Comparison of ENCODE assay signal across 10 cellular contexts in the genomic region with DNA sequence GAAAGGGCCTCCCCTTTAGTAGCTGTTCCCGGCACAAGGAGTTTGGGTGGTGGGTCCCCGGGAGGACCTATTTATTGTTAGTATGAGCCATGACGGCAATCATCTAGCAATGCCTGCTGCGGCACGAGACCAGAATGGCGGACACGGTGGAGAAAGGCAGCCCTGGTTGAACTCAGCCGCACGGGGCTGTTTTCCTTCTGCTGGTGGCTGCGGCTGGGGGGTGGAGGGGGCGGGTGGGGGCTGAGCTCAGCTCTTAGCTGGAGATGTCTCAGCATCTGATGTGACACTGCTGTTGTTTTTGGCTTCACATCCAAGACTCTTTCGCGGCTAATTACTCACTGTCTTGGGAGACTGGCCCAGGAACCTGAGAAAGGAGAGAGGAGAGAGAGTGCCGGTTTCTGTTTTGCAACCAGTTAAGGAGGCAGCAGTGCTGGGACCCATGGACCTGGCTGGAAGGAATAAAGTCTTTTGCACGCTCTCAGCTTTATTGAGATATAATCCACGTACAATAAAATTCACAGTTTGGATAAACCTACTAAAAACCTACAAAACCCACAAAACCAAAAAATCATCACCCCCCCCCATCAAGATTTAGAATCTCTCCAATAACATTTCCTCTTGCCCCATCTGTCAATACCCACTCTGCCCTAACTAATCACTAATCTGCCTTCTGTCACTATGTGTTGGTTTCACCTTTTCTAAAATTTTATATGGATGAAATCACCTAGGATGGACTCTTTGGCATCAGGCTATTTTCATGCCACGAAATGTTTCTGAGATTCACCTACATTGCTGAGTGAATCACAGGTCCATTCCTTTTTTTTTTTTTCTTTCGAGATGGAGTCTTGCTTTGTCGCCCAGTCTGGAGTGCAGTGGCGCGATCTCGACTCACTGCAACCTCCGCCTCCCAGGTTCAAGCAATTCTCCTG.
A peak's percentile ranks its signal among the peaks of the same experiment; 100 is the strongest.
DNase-seq lines count a peak whose midpoint lies in the region; ATAC-seq and TF ChIP-seq lines count a peak whose summit lies in the region.
"Had no signal": no experiment of that assay in that cellular context is flagged by ENCODE, and none has a peak within 500 bp of the region (broad histone marks: within the 10 kb centered on the region; RNA-seq: fewer than 3 reads in every experiment).

No MANE protein-coding gene starts in this region.

- peaks cover 0 to 12% (median 6%) of the 10 kb centered on the region in 4 donors for H3K4me1 ChIP-seq in tibial artery

- TF ChIP-seq CTCF in MCF 10A (IDR thresholded peaks at IDR 0.05; ENCODE audit: unreplicated experiment) (no peak), tibial artery (IDR thresholded peaks at IDR 0.05) (no peak), natural killer cell (IDR thresholded peaks at IDR 0.05) (no peak)

- H3K9me3 Mint-ChIP-seq in MCF 10A (ENCODE audit: unreplicated experiment) (no peaks in the 10 kb centered on the region), natural killer cell (no peaks in the 10 kb centered on the region)
- no peaks in the 10 kb centered on the region for H3K9me3 Mint-ChIP-seq in activated CD4-positive, alpha-beta memory T cell treated with anti-CD3 and anti-CD28 coated beads, Interleukin-2, amount 10 ng/mL, durations not matched to agents 7 days and 5 days
- H3K9me3 Mint-ChIP-seq in natural killer cell treated with Interleukin-12 subunit alpha and Interleukin-12 subunit beta and Interleukin-15 and Interleukin-18, amount 100 ng/mL, for 72 hours = no peaks in the 10 kb centered on the region
- H3K9me3 Mint-ChIP-seq: central memory CD8-positive, alpha-beta T cell had no signal

- H3K27ac Mint-ChIP-seq in MCF 10A (ENCODE audit: low read depth, unreplicated experiment) (peak overlapping the region; percentile 80), natural killer cell (no peak overlapping the region)
- no peak overlapping the region for H3K27ac Mint-ChIP-seq in activated CD4-positive, alpha-beta memory T cell treated with anti-CD3 and anti-CD28 coated beads, Interleukin-2, amount 10 ng/mL, durations not matched to agents 7 days and 5 days
- H3K27ac Mint-ChIP-seq in natural killer cell treated with Interleukin-12 subunit alpha and Interleukin-12 subunit beta and Interleukin-15 and Interleukin-18, amount 100 ng/mL, for 72 hours = no peak overlapping the region

- CTCF ChIA-PET in MCF 10A (lab: Yijun Ruan, JAX) = interaction anchor here (0.6 to 0.8 kb wide), 3 partner anchors 13 to 508 kb away, joined by 3 to 5 read pairs (median 4); no protein-coding TSS in a partner anchor
- CTCF ChIA-PET in activated CD4-positive, alpha-beta memory T cell treated with anti-CD3 and anti-CD28 coated beads, Interleukin-2, amount 10 ng/mL, durations not matched to agents 7 days and 5 days (lab: Charles Lee) = no interaction called here

- H3K27me3 ChIP-seq in tibial artery = peaks cover 0 to under 1% of the 10 kb centered on the region in 2 donors

- intact Hi-C loops in MCF 10A (cut with micrococcal nuclease) = no loop called here
- intact Hi-C loops in tibial artery (cut with DNase I; ENCODE audit: low total_unique reads) = no loop called here
- intact Hi-C loops in natural killer cell (cut with micrococcal nuclease) = no loop called here

- H3K9me3 ChIP-seq in tibial artery = no peaks in the 10 kb centered on the region

- H3K4me3 Mint-ChIP-seq in MCF 10A (ENCODE audit: unreplicated experiment) (peak overlapping the region; percentile 33), natural killer cell (no peak overlapping the region)
- no peak overlapping the region for H3K4me3 Mint-ChIP-seq in activated CD4-positive, alpha-beta memory T cell treated with anti-CD3 and anti-CD28 coated beads, Interleukin-2, amount 10 ng/mL, durations not matched to agents 7 days and 5 days
- H3K4me3 Mint-ChIP-seq in natural killer cell treated with Interleukin-12 subunit alpha and Interleukin-12 subunit beta and Interleukin-15 and Interleukin-18, amount 100 ng/mL, for 72 hours = no peak overlapping the region
- H3K4me3 Mint-ChIP-seq: central memory CD8-positive, alpha-beta T cell had no signal

- H3K27ac ChIP-seq in tibial artery = peak overlapping the region; percentile 26 to 51
- H3K27ac ChIP-seq: SK-N-MC had no signal

- no peaks in the 10 kb centered on the region for H3K36me3 ChIP-seq in tibial artery

- H3K27me3 Mint-ChIP-seq in MCF 10A (ENCODE audit: insufficient read depth, unreplicated experiment) (peaks cover 15% of the 10 kb centered on the region), natural killer cell (ENCODE audit: low read depth in 2 of 2) (peaks cover 10 to 11% of the 10 kb centered on the region in 2 donors)
- H3K27me3 Mint-ChIP-seq in activated CD4-positive, alpha-beta memory T cell treated with anti-CD3 and anti-CD28 coated beads, Interleukin-2, amount 10 ng/mL, durations not matched to agents 7 days and 5 days = peaks cover 4% of the 10 kb centered on the region
- peaks cover 18 to 19% of the 10 kb centered on the region in 2 donors for H3K27me3 Mint-ChIP-seq in natural killer cell treated with Interleukin-12 subunit alpha and Interleukin-12 subunit beta and Interleukin-15 and Interleukin-18, amount 100 ng/mL, for 72 hours

- BruUV-seq in MCF 10A (replicated peaks; lab: Mats Ljungman, UMichigan) = no TSS peak

- H3K4me1 Mint-ChIP-seq in MCF 10A (ENCODE audit: insufficient read depth, unreplicated experiment) = peaks cover 37% of the 10 kb centered on the region
- H3K4me1 Mint-ChIP-seq in activated CD4-positive, alpha-beta memory T cell treated with anti-CD3 and anti-CD28 coated beads, Interleukin-2, amount 10 ng/mL, durations not matched to agents 7 days and 5 days = no peaks in the 10 kb centered on the region
- no peaks in the 10 kb centered on the region for H3K4me1 Mint-ChIP-seq in natural killer cell treated with Interleukin-12 subunit alpha and Interleukin-12 subunit beta and Interleukin-15 and Interleukin-18, amount 100 ng/mL, for 72 hours (ENCODE audit: low read depth in 2 of 2)
- no peaks in the 10 kb centered on the region for H3K4me1 Mint-ChIP-seq in natural killer cell
- H3K4me1 Mint-ChIP-seq: central memory CD8-positive, alpha-beta T cell had no signal

- H3K36me3 Mint-ChIP-seq in MCF 10A (ENCODE audit: insufficient read depth, unreplicated experiment) (peaks cover 10% of the 10 kb centered on the region), natural killer cell (no peaks in the 10 kb centered on the region)
- H3K36me3 Mint-ChIP-seq in activated CD4-positive, alpha-beta memory T cell treated with anti-CD3 and anti-CD28 coated beads, Interleukin-2, amount 10 ng/mL, durations not matched to agents 7 days and 5 days (ENCODE audit: low read depth) = no peaks in the 10 kb centered on the region
- H3K36me3 Mint-ChIP-seq in natural killer cell treated with Interleukin-12 subunit alpha and Interleukin-12 subunit beta and Interleukin-15 and Interleukin-18, amount 100 ng/mL, for 72 hours = no peaks in the 10 kb centered on the region

- POLR2A ChIA-PET in MCF 10A (lab: Yijun Ruan, JAX) = interaction anchor here (0.7 to 5.2 kb wide), 7 partner anchors 12 to 152 kb away, joined by 3 to 76 read pairs (median 5); no protein-coding TSS in a partner anchor
- POLR2A ChIA-PET in activated CD4-positive, alpha-beta memory T cell treated with anti-CD3 and anti-CD28 coated beads, Interleukin-2, amount 10 ng/mL, durations not matched to agents 7 days and 5 days (lab: Charles Lee) = no interaction called here

- DNase-seq in HS-5 (ENCODE audit: low read depth) (peak; percentile 69), MCF 10A (ENCODE audit: unreplicated experiment) (peak; percentile 100), left kidney (ENCODE audit: low read depth, low spot score) (peak; percentile 90), tibial artery (peak in 1 of 2 donors; percentile 38), NCI-H187 (lab: John Stamatoyannopoulos, UW) (no peak), natural killer cell (no peak)
- DNase-seq in activated CD4-positive, alpha-beta memory T cell treated with anti-CD3 and anti-CD28 coated beads, Interleukin-2, amount 10 ng/mL, durations not matched to agents 7 days and 5 days = no peak
- no peak for DNase-seq in natural killer cell treated with Interleukin-12 subunit alpha and Interleukin-12 subunit beta and Interleukin-15 and Interleukin-18, amount 100 ng/mL, for 72 hours (ENCODE audit: low spot score)

- no peak for ATAC-seq in natural killer cell treated with Interleukin-12 subunit alpha and Interleukin-12 subunit beta and Interleukin-15 and Interleukin-18, amount 100 ng/mL, for 72 hours
- ATAC-seq in natural killer cell = no peak

- peak overlapping the region; percentile 43 to 48 for H3K4me3 ChIP-seq in tibial artery
- H3K4me3 ChIP-seq: SK-N-MC had no signal

Comparison
In these comparisons a context has a peak if more than half of its experiments do, and no peak if none do; other contexts are left out.
1. DNase-seq: peak in HS-5 (single experiment), MCF 10A (single experiment) and left kidney (single experiment); none in NCI-H187 (0 of 2), activated CD4-positive, alpha-beta memory T cell treated with anti-CD3 and anti-CD28 coated beads, Interleukin-2, amount 10 ng/mL, durations not matched to agents 7 days and 5 days (single experiment), natural killer cell treated with Interleukin-12 subunit alpha and Interleukin-12 subunit beta and Interleukin-15 and Interleukin-18, amount 100 ng/mL, for 72 hours (single experiment) and natural killer cell (single experiment).